Comparison of ENCODE assay signal across 8 cellular contexts in the genomic region with DNA sequence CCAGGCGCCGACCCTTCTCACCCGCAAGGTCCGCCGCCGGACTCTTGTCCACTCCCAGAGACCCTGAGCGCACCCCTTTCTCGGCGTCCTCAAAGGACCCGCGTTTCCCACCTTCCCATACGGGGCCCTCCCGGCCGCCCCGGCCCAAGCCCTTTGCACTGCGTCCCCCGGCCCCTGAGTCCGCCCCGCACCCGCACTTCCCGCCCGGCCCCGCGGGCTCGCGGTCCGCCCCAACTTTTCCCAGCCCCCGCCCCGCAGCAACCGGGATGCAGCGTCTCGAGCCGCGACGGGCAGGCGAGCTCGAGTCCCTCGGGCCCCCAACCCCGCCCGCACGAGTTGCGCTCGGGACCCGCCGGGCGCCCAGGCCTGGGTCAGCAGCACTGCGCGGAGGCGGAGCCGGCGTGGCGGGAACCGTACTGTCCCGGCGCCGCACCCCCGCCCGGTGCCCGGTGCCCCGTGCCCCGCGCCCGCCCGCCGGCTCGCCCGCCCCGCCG. TPM values are rescaled to one million over a fixed set of nuclear protein-coding genes. Genes with fewer than 3 reads are reported as not detected.
A peak's percentile ranks its signal among the peaks of the same experiment; 100 is the strongest.
DNase-seq lines count a peak whose midpoint lies in the region; ATAC-seq and TF ChIP-seq lines count a peak whose summit lies in the region.

No MANE protein-coding gene starts in this region.

- DNase-seq in AG09309 (ENCODE audit: low read depth) (no peak), hepatic stellate cell (ENCODE audit: low spot score) (peak; percentile 25), skeletal muscle cell (ENCODE audit: low read depth) (no peak), RKO (ENCODE audit: low spot score) (no peak), occipital lobe (lab: John Stamatoyannopoulos, UW) (no peak)
- no peak for DNase-seq in activated T-cell treated with anti-CD3 and anti-CD28 coated beads, Interleukin-2, amount 50 U/mL, for 72 hours

- H3K9me3 Mint-ChIP-seq in activated T-cell treated with anti-CD3 and anti-CD28 coated beads, Interleukin-2, amount 50 U/mL, for 72 hours, result no peaks in the 10 kb centered on the region

- no peaks in the 10 kb centered on the region for H3K36me3 Mint-ChIP-seq in activated T-cell treated with anti-CD3 and anti-CD28 coated beads, Interleukin-2, amount 50 U/mL, for 72 hours (ENCODE audit: insufficient read depth in 2 of 2)

- H3K4me3 Mint-ChIP-seq in activated T-cell treated with anti-CD3 and anti-CD28 coated beads, Interleukin-2, amount 50 U/mL, for 72 hours, result peak overlapping the region; percentile 85 to 87

- H3K27me3 Mint-ChIP-seq in activated T-cell treated with anti-CD3 and anti-CD28 coated beads, Interleukin-2, amount 50 U/mL, for 72 hours (ENCODE audit: low read depth), result peaks cover 11% of the 10 kb centered on the region

- TF ChIP-seq CTCF in AG09309 (IDR thresholded peaks at IDR 0.05; ENCODE audit: control insufficient read depth, insufficient read depth, low read depth, low read length, missing control alignments), result no peak

- ATAC-seq in GM19025 (IDR thresholded peaks at IDR 0.05; ENCODE audit: low read depth, unreplicated experiment), result peak; percentile 39
- ATAC-seq in HG03159 (IDR thresholded peaks at IDR 0.05; ENCODE audit: unreplicated experiment), result peak; percentile 48
- ATAC-seq in activated T-cell treated with anti-CD3 and anti-CD28 coated beads, Interleukin-2, amount 50 U/mL, for 72 hours (replicated peaks in 1 of 2), result peak; percentile 57 to 67

- H3K4me1 Mint-ChIP-seq in activated T-cell treated with anti-CD3 and anti-CD28 coated beads, Interleukin-2, amount 50 U/mL, for 72 hours (ENCODE audit: low read depth), result peaks cover 29% of the 10 kb centered on the region

- peak overlapping the region; percentile 40 for H3K27ac Mint-ChIP-seq in activated T-cell treated with anti-CD3 and anti-CD28 coated beads, Interleukin-2, amount 50 U/mL, for 72 hours

- H3K4me3 ChIP-seq in AG09309 (ENCODE audit: control insufficient read depth, low read depth, low read length) (peak overlapping the region; percentile 75), skeletal muscle cell (ENCODE audit: low read depth, low read length) (peak overlapping the region; percentile 73)

RNA-seq across cellular contexts. Expression of a gene that starts 0.4 kb away (rescaled TPM):
- total RNA-seq in activated T-cell treated with anti-CD3 and anti-CD28 coated beads, Interleukin-2, amount 50 U/mL, for 72 hours, result 10 to 100 TPM; 28.4 to 36.1 TPM
- 1.4 TPM for total RNA-seq in occipital lobe

Comparison
In these comparisons a context has a peak if more than half of its experiments do, and no peak if none do; other contexts are left out.
1. RNA of a gene that starts 0.4 kb away (total RNA-seq): 28.4 to 36.1 TPM in activated T-cell treated with anti-CD3 and anti-CD28 coated beads, Interleukin-2, amount 50 U/mL, for 72 hours; 1.4 TPM in occipital lobe (single experiment); every median in the first group is over 10 times any median in the second.
2. Peak in every context shown above with its lines, with median percentiles within 50 percentile points of each other: ATAC-seq.